Comparison of ENCODE assay signal across 8 cellular contexts in the genomic region with DNA sequence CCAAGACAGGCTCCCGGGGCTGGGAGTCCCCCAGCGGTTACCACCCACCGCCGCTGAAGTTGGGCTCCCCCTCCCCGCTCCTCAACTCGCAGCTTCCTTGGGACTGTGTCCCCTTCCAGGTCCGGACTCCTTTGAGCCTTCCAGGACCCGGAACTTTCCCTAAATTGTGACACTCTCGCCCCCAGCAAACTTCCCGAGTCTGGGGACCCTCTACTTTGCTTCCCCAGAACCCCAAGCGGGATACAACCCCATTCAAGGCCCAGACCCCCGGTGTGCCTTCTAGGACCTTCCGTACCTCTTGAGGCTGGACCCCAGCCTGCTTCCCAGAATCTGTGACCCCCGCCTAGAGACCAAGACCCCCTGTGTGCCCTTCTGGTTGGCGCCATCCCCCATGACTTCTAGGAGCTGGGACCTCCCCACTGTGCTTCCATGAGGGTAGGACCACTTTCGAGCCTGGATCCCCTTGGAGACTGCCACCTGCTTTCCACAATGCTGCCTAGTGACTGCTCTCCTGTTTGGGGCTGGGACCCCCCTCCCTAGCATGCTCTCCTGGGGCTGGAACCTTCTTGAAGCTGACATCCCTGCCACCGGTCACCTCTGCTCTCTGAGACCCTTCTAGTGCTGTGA. TPM values are rescaled to one million over a fixed set of nuclear protein-coding genes. Genes with fewer than 3 reads are reported as not detected.
DNase-seq lines count a peak whose midpoint lies in the region; ATAC-seq and TF ChIP-seq lines count a peak whose summit lies in the region.

No MANE protein-coding gene starts in this region.

- H3K9me3 ChIP-seq in H9 (ENCODE audit: control insufficient read depth, low read depth, low read length) (no peaks in the 10 kb centered on the region), iPS DF 6.9 (ENCODE audit: control insufficient read depth, insufficient read depth, low read length) (no peaks in the 10 kb centered on the region), skeletal muscle tissue (ENCODE audit: control insufficient read depth in 3 of 3, low read length in 3 of 3) (no peaks in the 10 kb centered on the region)

- H2BK12ac ChIP-seq in H9 (ENCODE audit: insufficient read length, low read depth, low read length), result no peak overlapping the region

- H3K4me2 ChIP-seq in H9 (ENCODE audit: insufficient read depth, insufficient read length, low read length), result peak overlapping the region; percentile 49

- H3K36me3 Mint-ChIP-seq in H9 (ENCODE audit: insufficient read depth in 1 of 3, low read depth in 3 of 3), result no peaks in the 10 kb centered on the region
- no peaks in the 10 kb centered on the region for H3K36me3 Mint-ChIP-seq in activated CD4-positive, alpha-beta memory T cell treated with anti-CD3 and anti-CD28 coated beads, Interleukin-2, amount 10 ng/mL, durations not matched to agents 7 days and 5 days (ENCODE audit: low read depth)

- no peaks in the 10 kb centered on the region for H3K79me1 ChIP-seq in H9 (ENCODE audit: insufficient read depth, low read depth, low read length, poor library complexity, severe bottlenecking)

- no peak overlapping the region for H4K91ac ChIP-seq in H9 (ENCODE audit: insufficient read length, low read depth, low read length)

- no peak overlapping the region for H2BK5ac ChIP-seq in H9 (ENCODE audit: insufficient read length, low read length)

- H3K4me1 ChIP-seq in H9 (ENCODE audit: insufficient read depth, low read length), result peaks cover 6% of the 10 kb centered on the region; the same call in 1 of the 2 replicates
- peaks cover 8% of the 10 kb centered on the region for H3K4me1 ChIP-seq in iPS DF 6.9 (ENCODE audit: control insufficient read depth, insufficient read depth, low read length)
- H3K4me1 ChIP-seq in skeletal muscle tissue (ENCODE audit: control insufficient read depth in 3 of 3, insufficient read depth in 3 of 3, low read length in 3 of 3), result peaks cover 1 to 8% (median 4%) of the 10 kb centered on the region in 3 donors

- H3K79me2 ChIP-seq in H9 (ENCODE audit: insufficient read depth, low read length), result no peaks in the 10 kb centered on the region

- H2BK15ac ChIP-seq in H9 (ENCODE audit: low read depth, low read length), result no peak overlapping the region

- H3K27me3 Mint-ChIP-seq in H9 (ENCODE audit: low read depth), result peaks cover 38% of the 10 kb centered on the region
- H3K27me3 Mint-ChIP-seq in activated CD4-positive, alpha-beta memory T cell treated with anti-CD3 and anti-CD28 coated beads, Interleukin-2, amount 10 ng/mL, durations not matched to agents 7 days and 5 days, result peaks cover 31% of the 10 kb centered on the region

- no peak overlapping the region for H2AK5ac ChIP-seq in H9 (ENCODE audit: insufficient read length, low read length)

- CTCF ChIA-PET in activated CD4-positive, alpha-beta memory T cell treated with anti-CD3 and anti-CD28 coated beads, Interleukin-2, amount 10 ng/mL, durations not matched to agents 7 days and 5 days (lab: Charles Lee), result interaction anchor here (0.7 to 1.4 kb wide), 3 partner anchors 20 to 35 kb away, joined by 3 to 5 read pairs (median 4); no protein-coding TSS in a partner anchor

- no peaks in the 10 kb centered on the region for H3K36me3 ChIP-seq in iPS DF 6.9 (ENCODE audit: control insufficient read depth, insufficient read depth, low read length)
- H3K36me3 ChIP-seq in skeletal muscle tissue (ENCODE audit: control insufficient read depth in 3 of 3, insufficient read depth in 3 of 3, low read length in 3 of 3), result no peaks in the 10 kb centered on the region

- no peak overlapping the region for H2BK120ac ChIP-seq in H9 (ENCODE audit: low read depth, low read length, poor library complexity, severe bottlenecking)

- H3T11ph ChIP-seq in H9 (ENCODE audit: low read length), result no peak overlapping the region

- no peak overlapping the region for H2BK20ac ChIP-seq in H9 (ENCODE audit: low read depth, low read length, poor library complexity, severe bottlenecking)

- no peak overlapping the region for H3K27ac ChIP-seq in H9 (ENCODE audit: insufficient read length, low read depth, low read length)
- H3K27ac ChIP-seq in iPS DF 6.9 (ENCODE audit: low read length), result no peak overlapping the region
- H3K27ac ChIP-seq in skeletal muscle tissue (ENCODE audit: low read depth, low read length), result no peak overlapping the region

- H3K4me3 ChIP-seq in iPS DF 6.9 (ENCODE audit: low read length) (peak overlapping the region; percentile 54; the same call in 1 of the 2 replicates), skeletal muscle tissue (ENCODE audit: low read length in 3 of 3) (peak overlapping the region in 1 of 3 donors; percentile 27)

- H4K5ac ChIP-seq in H9 (ENCODE audit: insufficient read length, low read depth, low read length), result no peak overlapping the region

- peak overlapping the region; percentile 71 for H3K14ac ChIP-seq in H9 (ENCODE audit: insufficient read depth, low read length)

- H3K56ac ChIP-seq in H9 (ENCODE audit: insufficient read length, low read depth, low read length), result no peak overlapping the region

- no peak overlapping the region for H2AFZ ChIP-seq in H9 (ENCODE audit: low read length)

- H3K27ac Mint-ChIP-seq in H9, result no peak overlapping the region; a peak in 1 of 7 replicates
- no peak overlapping the region for H3K27ac Mint-ChIP-seq in activated CD4-positive, alpha-beta memory T cell treated with anti-CD3 and anti-CD28 coated beads, Interleukin-2, amount 10 ng/mL, durations not matched to agents 7 days and 5 days

- TF ChIP-seq CTCF in H9 (conservative IDR thresholded peaks at IDR 0.05), result no peak

- no peak overlapping the region for H4K8ac ChIP-seq in H9 (replicated peaks; ENCODE audit: insufficient read length, low read depth, low read length)

- ATAC-seq in GM19467 (IDR thresholded peaks at IDR 0.05; ENCODE audit: unreplicated experiment), result no peak

- H3K4ac ChIP-seq in H9 (ENCODE audit: low read depth, low read length), result no peak overlapping the region

- H4K20me1 ChIP-seq in H9 (ENCODE audit: control insufficient read depth, insufficient read depth, insufficient read length), result no peaks in the 10 kb centered on the region

- POLR2A ChIA-PET in activated CD4-positive, alpha-beta memory T cell treated with anti-CD3 and anti-CD28 coated beads, Interleukin-2, amount 10 ng/mL, durations not matched to agents 7 days and 5 days (lab: Charles Lee), result interaction anchor here (1.4 kb wide), 1 partner anchor 14 kb away, joined by 3 read pairs; no protein-coding TSS in a partner anchor

- no peak overlapping the region for H3K18ac ChIP-seq in H9 (ENCODE audit: insufficient read length, low read depth, low read length)

- peaks cover 5% of the 10 kb centered on the region for H3K23me2 ChIP-seq in H9 (ENCODE audit: insufficient read length, low read depth, low read length, poor library complexity, severe bottlenecking)

- peaks cover 56 to 69% of the 10 kb centered on the region in 2 experiments for H3K4me1 Mint-ChIP-seq in H9
- H3K4me1 Mint-ChIP-seq in activated CD4-positive, alpha-beta memory T cell treated with anti-CD3 and anti-CD28 coated beads, Interleukin-2, amount 10 ng/mL, durations not matched to agents 7 days and 5 days, result peaks cover 30% of the 10 kb centered on the region

- H3K9ac ChIP-seq in H9 (ENCODE audit: extremely low read depth, insufficient read length, low read length), result no peak overlapping the region
- peak overlapping the region in 2 of 3 donors; percentile 23 to 25 for H3K9ac ChIP-seq in skeletal muscle tissue (ENCODE audit: low read depth in 1 of 3, low read length in 3 of 3)

- H3K27me3 ChIP-seq in H9 (ENCODE audit: insufficient read depth, low read length), result peaks cover 8% of the 10 kb centered on the region; the same call in 1 of the 2 replicates
- peaks cover 10% of the 10 kb centered on the region for H3K27me3 ChIP-seq in iPS DF 6.9 (ENCODE audit: control insufficient read depth, insufficient read depth, low read length)
- H3K27me3 ChIP-seq in skeletal muscle tissue (ENCODE audit: control insufficient read depth in 3 of 3, insufficient read depth in 3 of 3, low read length in 3 of 3), result peaks cover 8 to 22% (median 11%) of the 10 kb centered on the region in 3 donors

- peak overlapping the region; percentile 69 to 86 for H3K4me3 Mint-ChIP-seq in H9
- peak overlapping the region; percentile 50 for H3K4me3 Mint-ChIP-seq in activated CD4-positive, alpha-beta memory T cell treated with anti-CD3 and anti-CD28 coated beads, Interleukin-2, amount 10 ng/mL, durations not matched to agents 7 days and 5 days

- H3K23ac ChIP-seq in H9 (ENCODE audit: insufficient read length, low read depth, low read length), result no peak overlapping the region

- H3K9me3 Mint-ChIP-seq in H9, result peaks cover 0 to 3% of the 10 kb centered on the region in 2 experiments; a peak in 1 of 5 replicates
- H3K9me3 Mint-ChIP-seq in activated CD4-positive, alpha-beta memory T cell treated with anti-CD3 and anti-CD28 coated beads, Interleukin-2, amount 10 ng/mL, durations not matched to agents 7 days and 5 days, result no peaks in the 10 kb centered on the region

- whole genome bisulfite sequencing in H9 (ENCODE audit: extremely low coverage, insufficient read length, low lambda C conversion rate), result no CpG with 5 or more reads among the region's 17 CpGs
- no CpG with 5 or more reads among the region's 17 CpGs for WGBS in iPS DF 6.9 (ENCODE audit: insufficient coverage, insufficient read length)

- no peak for DNase-seq in H9
- DNase-seq in activated CD4-positive, alpha-beta memory T cell treated with anti-CD3 and anti-CD28 coated beads, Interleukin-2, amount 10 ng/mL, durations not matched to agents 7 days and 5 days, result no peak
- DNase-seq in iPS DF 6.9 (ENCODE audit: low read depth, low spot score), result no peak
- no peak for DNase-seq in NCI-H1436 treated with DMSO at 0.1 percent for 48 hours (lab: John Stamatoyannopoulos, UW)
- DNase-seq in NCI-H1105 (lab: John Stamatoyannopoulos, UW), result no peak
- no peak for DNase-seq in stimulated activated CD4-positive, alpha-beta T cell treated with anti-CD3 and anti-CD28 coated beads, Interleukin-4, amount 100 ng/mL, for 24 hours

RNA-seq across cellular contexts. Expression of gene MYRF, which starts 0.6 kb away (rescaled TPM):
- total RNA-seq in H9 (2021) (12.9 and 13.9 TPM in 2 replicates), skeletal muscle tissue (not detected)
- total RNA-seq in activated CD4-positive, alpha-beta memory T cell treated with anti-CD3 and anti-CD28 coated beads, Interleukin-2, amount 10 ng/mL, durations not matched to agents 7 days and 5 days, result 1 to 10 TPM; 4.6 to 4.9 TPM

RNA-seq across cellular contexts. Expression of gene TMEM258, which starts 39.4 kb away (rescaled TPM):
- total RNA-seq in H9 (2021), result 199 and 201 TPM in 2 replicates
- 100 to 1,000 TPM; 192 to 196 TPM for total RNA-seq in activated CD4-positive, alpha-beta memory T cell treated with anti-CD3 and anti-CD28 coated beads, Interleukin-2, amount 10 ng/mL, durations not matched to agents 7 days and 5 days
- 118 TPM for total RNA-seq in skeletal muscle tissue

RNA-seq across cellular contexts. Expression of gene FEN1, which starts 39.7 kb away (rescaled TPM):
- total RNA-seq in H9 (2021) (114 and 115 TPM in 2 replicates), skeletal muscle tissue (11.0 TPM)
- total RNA-seq in activated CD4-positive, alpha-beta memory T cell treated with anti-CD3 and anti-CD28 coated beads, Interleukin-2, amount 10 ng/mL, durations not matched to agents 7 days and 5 days, result 100 to 1,000 TPM; 104 to 105 TPM
